ENCODE assay signal across 18 cellular contexts in the genomic region with DNA sequence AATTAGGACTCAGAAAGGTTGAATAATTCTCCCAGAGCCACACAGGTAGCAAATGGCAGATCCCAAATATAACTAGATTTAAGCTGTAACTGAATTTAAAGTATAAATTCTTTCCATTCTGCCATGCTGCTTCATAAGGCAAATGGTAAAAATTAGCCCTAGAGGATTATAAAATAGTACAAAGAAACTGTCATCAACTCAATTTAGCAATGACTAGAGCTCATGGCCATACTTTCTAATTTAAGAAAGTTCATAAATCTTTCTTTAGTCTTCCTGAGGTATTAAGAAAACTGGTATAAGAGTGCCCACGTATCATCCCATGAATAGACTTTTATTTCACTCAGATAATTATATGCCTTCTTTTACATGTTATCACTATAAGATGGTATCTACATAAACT.
"Had no signal": no experiment of that assay in that cellular context is flagged by ENCODE, and none has a peak within 500 bp of the region (broad histone marks: within the 10 kb centered on the region; RNA-seq: fewer than 3 reads in every experiment).

No MANE protein-coding gene starts in this region.

- H3K4me3 Mint-ChIP-seq: nephron progenitor cell; stimulated activated naive B cell treated with anti-CD40 and anti-IgM and Interleukin-4, amounts not matched to agents 10 μg/mL and 1 μg/mL and 100 μg/mL, for 72 hours; stimulated activated naive CD8-positive, alpha-beta T cell treated with anti-CD3 and anti-CD28 coated beads, Interleukin-15, amount 100 ng/mL, for 72 hours had no signal

- H3K36me3 ChIP-seq: gastroesophageal sphincter, thoracic aorta, transverse colon had no signal

- H3K27ac ChIP-seq: gastroesophageal sphincter, thoracic aorta, transverse colon had no signal

- H3K9me3 ChIP-seq: gastroesophageal sphincter, mucosa of descending colon, spleen, thoracic aorta, transverse colon had no signal

- ATAC-seq: esophagus mucosa; gastroesophageal sphincter; mucosa of descending colon; right cardiac atrium; stimulated activated naive CD8-positive, alpha-beta T cell treated with anti-CD3 and anti-CD28 coated beads, Interleukin-15, amount 100 ng/mL, for 72 hours had no signal

- DNase-seq: effector memory CD4-positive, alpha-beta T cell; glutamatergic neuron; islet precursor cell; mammary epithelial cell; mucosa of descending colon; nephron progenitor cell; posterior cingulate gyrus; right cardiac atrium; spleen; stimulated activated CD4-positive, alpha-beta T cell treated with anti-CD3 and anti-CD28 coated beads, Interleukin-15, amount 100 ng/mL, for 24 hours; stimulated activated CD4-positive, alpha-beta T cell treated with anti-CD3 and anti-CD28 coated beads, Interleukin-1b, Interleukin-23, amount 100 ng/mL, for 48 hours; stimulated activated CD4-positive, alpha-beta T cell treated with anti-CD3 and anti-CD28 coated beads, Interleukin-4, amount 100 ng/mL, for 24 hours; stimulated activated naive B cell treated with anti-CD40 and anti-IgM and Interleukin-4, amounts not matched to agents 10 μg/mL and 1 μg/mL and 100 μg/mL, for 72 hours; stimulated activated naive CD8-positive, alpha-beta T cell treated with anti-CD3 and anti-CD28 coated beads, Interleukin-15, amount 100 ng/mL, for 72 hours; transverse colon had no signal

- H3K4me3 ChIP-seq: gastroesophageal sphincter, mucosa of descending colon, spleen, thoracic aorta, transverse colon had no signal

- H3K27me3 ChIP-seq: gastroesophageal sphincter, spleen, transverse colon had no signal

- H3K9me3 Mint-ChIP-seq: stimulated activated naive B cell treated with anti-CD40 and anti-IgM and Interleukin-4, amounts not matched to agents 10 μg/mL and 1 μg/mL and 100 μg/mL, for 72 hours; stimulated activated naive CD8-positive, alpha-beta T cell treated with anti-CD3 and anti-CD28 coated beads, Interleukin-15, amount 100 ng/mL, for 72 hours had no signal

- H3K27me3 Mint-ChIP-seq: stimulated activated naive B cell treated with anti-CD40 and anti-IgM and Interleukin-4, amounts not matched to agents 10 μg/mL and 1 μg/mL and 100 μg/mL, for 72 hours; stimulated activated naive CD8-positive, alpha-beta T cell treated with anti-CD3 and anti-CD28 coated beads, Interleukin-15, amount 100 ng/mL, for 72 hours had no signal
